In the genomic region with DNA sequence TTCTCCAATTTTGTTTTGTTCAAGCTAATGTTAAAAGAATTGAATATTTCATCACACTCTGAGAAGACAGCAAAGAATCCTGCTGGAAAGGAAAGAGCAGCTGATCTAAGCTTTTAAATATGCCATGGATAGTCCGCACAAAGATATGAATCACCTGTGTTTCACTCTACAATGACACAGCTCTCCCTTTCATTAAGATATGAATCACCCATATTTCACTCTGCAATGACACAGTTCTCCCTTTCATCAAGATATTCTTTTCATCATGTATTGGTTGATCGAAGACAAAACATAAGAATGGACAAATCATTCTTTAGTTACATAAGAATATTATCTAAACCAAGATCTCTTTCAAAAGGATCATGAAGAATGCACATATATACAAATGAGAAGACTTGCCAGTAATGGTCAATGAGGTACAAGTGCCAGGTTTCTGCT, we compare ENCODE assay signal across 15 cellular contexts.
DNase-seq lines count a peak whose midpoint lies in the region; ATAC-seq and TF ChIP-seq lines count a peak whose summit lies in the region.
"Had no signal": no experiment of that assay in that cellular context is flagged by ENCODE, and none has a peak within 500 bp of the region (broad histone marks: within the 10 kb centered on the region; RNA-seq: fewer than 3 reads in every experiment).

No MANE protein-coding gene starts in this region.

- no peak overlapping the region for H2BK120ac ChIP-seq in mesendoderm (ENCODE audit: low read depth, low read length)

- H3K27me3 Mint-ChIP-seq in type B pancreatic cell, result no peaks in the 10 kb centered on the region
- H3K27me3 Mint-ChIP-seq: dendritic cell treated with granulocyte-macrophage colony-stimulating factor and Interleukin-4, amounts not matched to agents 40 ng/mL and 50 ng/mL, for 4 days had no signal

- no peak overlapping the region for H2BK5ac ChIP-seq in mesendoderm (ENCODE audit: low read length)

- no peaks in the 10 kb centered on the region for H3K27me3 ChIP-seq in adipocyte (replicated peaks; ENCODE audit: control insufficient read depth, insufficient read depth, low read length)
- no peaks in the 10 kb centered on the region for H3K27me3 ChIP-seq in mesendoderm (ENCODE audit: insufficient read depth, low read length, poor library complexity)
- H3K27me3 ChIP-seq: testis had no signal

- no peak overlapping the region for H2AK5ac ChIP-seq in mesendoderm (ENCODE audit: low read length)

- H3K36me3 ChIP-seq in adipocyte (ENCODE audit: control insufficient read depth, insufficient read depth, low read length, severe bottlenecking) (no peaks in the 10 kb centered on the region), mesendoderm (ENCODE audit: control insufficient read depth, insufficient read depth, low read length) (no peaks in the 10 kb centered on the region)

- no peak overlapping the region for H3K23ac ChIP-seq in mesendoderm (ENCODE audit: low read length)

- H3K9me3 ChIP-seq in adipocyte (ENCODE audit: control insufficient read depth, low read length), result no peaks in the 10 kb centered on the region
- H3K9me3 ChIP-seq: testis had no signal

- no peak overlapping the region for H4K8ac ChIP-seq in mesendoderm (ENCODE audit: low read depth, low read length)

- POLR2A ChIA-PET in AG04449 (lab: Yijun Ruan, JAX), result interaction anchor here (0.7 to 1.0 kb wide), 2 partner anchors 289 to 370 kb away, joined by 3 read pairs; no protein-coding TSS in a partner anchor

- H3K18ac ChIP-seq in mesendoderm (ENCODE audit: low read length), result no peak overlapping the region

- ATAC-seq in GM21528 (IDR thresholded peaks at IDR 0.05; ENCODE audit: low FRiP score, unreplicated experiment), result no peak

- CTCF ChIA-PET in AG04449 (lab: Yijun Ruan, JAX), result interaction anchor here (1.4 to 1.9 kb wide), 3 partner anchors 9 to 19 kb away, joined by 3 to 6 read pairs (median 4); no protein-coding TSS in a partner anchor

- peak; percentile 40 for DNase-seq in AG04449 (ENCODE audit: low read depth, low spot score)
- DNase-seq in HCEC 1CT, result peak; percentile 95
- DNase-seq in adipocyte (ENCODE audit: low read depth), result peak; percentile 70
- DNase-seq in glomerular visceral epithelial cell (ENCODE audit: extremely low spot score), result peak; percentile 77
- DNase-seq in mesendoderm, result no peak
- DNase-seq in type B pancreatic cell (ENCODE audit: extremely low spot score, unreplicated experiment), result no peak
- DNase-seq in activated CD4-positive, alpha-beta T cell treated with anti-CD3 and anti-CD28 coated beads, Interleukin-2, amount 50 U/mL, for 1 hour, result no peak
- DNase-seq: activated CD8-positive, alpha-beta memory T cell treated with anti-CD3 and anti-CD28 coated beads, Interleukin-2, amount 50 U/mL, for 48 hours; COR-L47; NCI-H446 treated with DMSO at 0.1 percent for 48 hours; stimulated activated CD4-positive, alpha-beta T cell treated with anti-CD3 and anti-CD28 coated beads, Interleukin-1b, Interleukin-23, amount 100 ng/mL, for 48 hours; testis had no signal

- no peaks in the 10 kb centered on the region for H3K4me1 Mint-ChIP-seq in type B pancreatic cell (ENCODE audit: unreplicated experiment)

- H3K4me3 Mint-ChIP-seq in type B pancreatic cell, result no peak overlapping the region
- H3K4me3 Mint-ChIP-seq: dendritic cell treated with granulocyte-macrophage colony-stimulating factor and Interleukin-4, amounts not matched to agents 40 ng/mL and 50 ng/mL, for 4 days had no signal

- no CpG with 5 or more reads among the region's 2 CpGs for WGBS in mesendoderm (ENCODE audit: extremely low coverage, insufficient coverage, low lambda C conversion rate)

- peaks cover 6% of the 10 kb centered on the region for H3K9me3 Mint-ChIP-seq in type B pancreatic cell
- H3K9me3 Mint-ChIP-seq: dendritic cell treated with granulocyte-macrophage colony-stimulating factor and Interleukin-4, amounts not matched to agents 40 ng/mL and 50 ng/mL, for 4 days had no signal

- H3K4me3 ChIP-seq in AG04449 (ENCODE audit: low read depth, low read length) (no peak overlapping the region), adipocyte (ENCODE audit: low read length) (peak overlapping the region; percentile 13), mesendoderm (ENCODE audit: low read length) (no peak overlapping the region)
- H3K4me3 ChIP-seq: testis had no signal

- H3K79me2 ChIP-seq in mesendoderm (ENCODE audit: control insufficient read depth, insufficient read depth, low read length), result no peaks in the 10 kb centered on the region

- H3K56ac ChIP-seq in mesendoderm (ENCODE audit: low read length), result no peak overlapping the region

- no peak overlapping the region for H3K4ac ChIP-seq in mesendoderm (ENCODE audit: low read depth, low read length)

- H3K9ac ChIP-seq in adipocyte (ENCODE audit: low read length) (no peak overlapping the region), mesendoderm (ENCODE audit: low read length) (no peak overlapping the region)
- H3K9ac ChIP-seq: KMS-11 had no signal

- no peak overlapping the region for H3K4me2 ChIP-seq in mesendoderm (ENCODE audit: low read length)
- H3K4me2 ChIP-seq: KMS-11 had no signal

- no peak overlapping the region for H3K27ac ChIP-seq in mesendoderm (ENCODE audit: low read depth, low read length)
- H3K27ac ChIP-seq: KMS-11, testis had no signal

- H2BK15ac ChIP-seq in mesendoderm (replicated peaks; ENCODE audit: low read depth), result no peak overlapping the region

- no peaks in the 10 kb centered on the region for H3K79me1 ChIP-seq in mesendoderm (ENCODE audit: low read length)

- TF ChIP-seq CTCF in AG04449 (IDR thresholded peaks at IDR 0.05; ENCODE audit: insufficient read depth, low read length, missing control alignments) (no peak), type B pancreatic cell (conservative IDR thresholded peaks at IDR 0.05) (no peak)

- H4K5ac ChIP-seq in mesendoderm (ENCODE audit: low read length), result no peak overlapping the region

- peaks cover 12% of the 10 kb centered on the region for H3K4me1 ChIP-seq in adipocyte (ENCODE audit: control insufficient read depth, insufficient read depth, low read length)
- H3K4me1 ChIP-seq in mesendoderm (ENCODE audit: control insufficient read depth, low read depth, low read length), result no peaks in the 10 kb centered on the region
- H3K4me1 ChIP-seq: testis had no signal

- no peak overlapping the region for H3K27ac Mint-ChIP-seq in type B pancreatic cell
- H3K27ac Mint-ChIP-seq: dendritic cell treated with granulocyte-macrophage colony-stimulating factor and Interleukin-4, amounts not matched to agents 40 ng/mL and 50 ng/mL, for 4 days had no signal

- H3K36me3 Mint-ChIP-seq in type B pancreatic cell, result no peaks in the 10 kb centered on the region

Comparison
In these comparisons a context has a peak if more than half of its experiments do, and no peak if none do; other contexts are left out.
1. DNase-seq: peak in AG04449 (single experiment), HCEC 1CT (single experiment), adipocyte (single experiment) and glomerular visceral epithelial cell (single experiment); none in mesendoderm (single experiment), type B pancreatic cell (single experiment) and activated CD4-positive, alpha-beta T cell treated with anti-CD3 and anti-CD28 coated beads, Interleukin-2, amount 50 U/mL, for 1 hour (single experiment).